In the genomic region with DNA sequence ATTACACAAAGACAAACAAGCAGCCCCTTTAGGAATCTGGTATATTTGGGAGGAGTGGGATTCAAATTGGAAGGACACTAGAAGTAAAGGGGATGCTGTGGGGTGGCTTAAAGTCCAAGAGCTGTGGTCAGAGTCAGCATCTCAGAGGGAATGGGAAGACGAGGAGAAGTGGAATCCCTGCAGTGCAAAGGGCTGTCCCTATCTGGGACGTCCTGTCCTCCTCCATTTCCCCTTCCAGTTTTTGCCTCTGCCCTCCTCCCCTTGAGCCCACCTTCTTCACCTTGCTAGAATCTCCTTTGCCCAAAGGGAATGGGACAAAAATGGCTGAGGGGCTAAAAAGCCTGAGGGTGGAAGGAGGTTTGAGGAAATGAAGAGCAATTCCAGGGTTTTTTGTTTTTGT, we compare ENCODE assay signal across 20 cellular contexts. TPM values are rescaled to one million over a fixed set of nuclear protein-coding genes. Genes with fewer than 3 reads are reported as not detected.
"Had no signal": no experiment of that assay in that cellular context is flagged by ENCODE, and none has a peak within 500 bp of the region (broad histone marks: within the 10 kb centered on the region; RNA-seq: fewer than 3 reads in every experiment).

No MANE protein-coding gene starts in this region.

- H3K36me3 Mint-ChIP-seq: activated naive CD8-positive, alpha-beta T cell had no signal

- H2AFZ ChIP-seq: hepatocyte had no signal

- DNase-seq: activated CD4-positive, alpha-beta T cell treated with anti-CD3 and anti-CD28 coated beads, Interleukin-2, amount 50 U/mL, for 1 hour; activated CD4-positive, CD25-positive, alpha-beta regulatory T cell; amniotic stem cell; body of pancreas; central memory CD4-positive, alpha-beta T cell; colonic mucosa; mammary epithelial cell; naive thymus-derived CD4-positive, alpha-beta T cell; nucleus accumbens; small intestine; stimulated activated naive CD8-positive, alpha-beta T cell treated with anti-CD3 and anti-CD28 coated beads, Interleukin-15, Interleukin-2, amounts not matched to agents 100 U/mL and 50 U/mL, for 24 hours; T-helper 2 cell; transverse colon had no signal

- ATAC-seq: body of pancreas; esophagus mucosa; left lobe of liver; naive thymus-derived CD4-positive, alpha-beta T cell; right cardiac atrium; stimulated activated naive CD8-positive, alpha-beta T cell treated with anti-CD3 and anti-CD28 coated beads, Interleukin-15, Interleukin-2, amounts not matched to agents 100 U/mL and 50 U/mL, for 24 hours had no signal

- H3K36me3 ChIP-seq: colonic mucosa, prostate gland, transverse colon had no signal

- H3K27me3 Mint-ChIP-seq: activated naive CD8-positive, alpha-beta T cell had no signal

- H3K9me3 ChIP-seq: body of pancreas, colonic mucosa, prostate gland, transverse colon had no signal

- H3K79me2 ChIP-seq: hepatocyte had no signal

- H3K4me1 ChIP-seq: colonic mucosa, prostate gland had no signal

- H3K4me3 ChIP-seq: body of pancreas, hepatocyte, prostate gland had no signal

- H3K27me3 ChIP-seq: body of pancreas had no signal

- FAIRE-seq: keratinocyte, small intestine had no signal

- H3K27ac ChIP-seq: body of pancreas, colonic mucosa, hepatocyte, prostate gland had no signal

RNA-seq across cellular contexts. Expression of gene ARL5C, which starts 10.3 kb away (rescaled TPM):
- total RNA-seq: colonic mucosa, esophagus mucosa, hepatocyte, left lobe of liver, mammary epithelial cell, prostate gland, right cardiac atrium, transverse colon had no signal
- polyA plus RNA-seq: hepatocyte, keratinocyte, mammary epithelial cell, right cardiac atrium, small intestine had no signal
